8 cellular contexts compared by ENCODE assay signal in genomic region chr1:151993084-151993733, GRCh38. TPM values are rescaled to one million over a fixed set of nuclear protein-coding genes. Genes with fewer than 3 reads are reported as not detected.
A peak's percentile ranks its signal among the peaks of the same experiment; 100 is the strongest.
DNase-seq lines count a peak whose midpoint lies in the region; ATAC-seq and TF ChIP-seq lines count a peak whose summit lies in the region.

No MANE protein-coding gene starts in this region.

- TF ChIP-seq CTCF in glutamatergic neuron (IDR thresholded peaks at IDR 0.05; ENCODE audit: partially characterized antibody, unreplicated experiment) (no peak), retinal pigment epithelial cell (conservative IDR thresholded peaks at IDR 0.05; ENCODE audit: low read depth, low read length) (no peak), GM10266 (IDR thresholded peaks at IDR 0.05; ENCODE audit: control insufficient read depth, insufficient read depth, low read depth, missing control alignments) (no peak)

- peak overlapping the region; percentile 92 for H3K4me3 Mint-ChIP-seq in glutamatergic neuron (ENCODE audit: unreplicated experiment)

- peaks cover 6% of the 10 kb centered on the region for H3K4me1 Mint-ChIP-seq in glutamatergic neuron (ENCODE audit: low read depth, unreplicated experiment)

- peak overlapping the region; percentile 91 for H3K27ac Mint-ChIP-seq in glutamatergic neuron (ENCODE audit: unreplicated experiment)

- ATAC-seq in HG02840 (IDR thresholded peaks at IDR 0.05; ENCODE audit: low FRiP score, unreplicated experiment) (no peak), HG03139 (IDR thresholded peaks at IDR 0.05; ENCODE audit: unreplicated experiment) (no peak)

- no peaks in the 10 kb centered on the region for H3K36me3 Mint-ChIP-seq in glutamatergic neuron (ENCODE audit: unreplicated experiment)

- peaks cover 5% of the 10 kb centered on the region for H3K9me3 Mint-ChIP-seq in glutamatergic neuron (ENCODE audit: unreplicated experiment)

- H3K4me3 ChIP-seq in retinal pigment epithelial cell (ENCODE audit: low read length) = peak overlapping the region; percentile 78

- DNase-seq in Daoy (ENCODE audit: low read depth) (peak; percentile 65), NCI-H748 treated with DMSO at 0.1 percent for 48 hours (lab: John Stamatoyannopoulos, UW) (peak; percentile 48), glutamatergic neuron (peak; percentile 31), retinal pigment epithelial cell (ENCODE audit: low read depth) (no peak), GM10266 (ENCODE audit: extremely low spot score) (no peak)
- DNase-seq in activated T-helper 9 cell treated with anti-CD3 and anti-CD28 coated beads, Interleukin-2, amount 50 U/mL, for 16 hours (ENCODE audit: low read depth) = peak; percentile 9

- H3K27me3 Mint-ChIP-seq in glutamatergic neuron (ENCODE audit: unreplicated experiment) = peaks cover 10% of the 10 kb centered on the region

RNA-seq across cellular contexts. Expression of gene S100A10, which starts 0.5 kb away (rescaled TPM):
- total RNA-seq in Daoy (2014; rRNA removed; shearing (Covaris generic)) = 68.5 and 77.3 TPM in 2 replicates
- total RNA-seq in glutamatergic neuron (ENCODE audit: unreplicated experiment) = 245 TPM

RNA-seq across cellular contexts. Expression of gene S100A11, which starts 43.6 kb away (rescaled TPM):
- 289 and 308 TPM in 2 replicates for total RNA-seq in Daoy (2014; rRNA removed; shearing (Covaris generic))
- 45.1 TPM for total RNA-seq in glutamatergic neuron (ENCODE audit: unreplicated experiment)

Comparison
In these comparisons a context has a peak if more than half of its experiments do, and no peak if none do; other contexts are left out.
1. DNase-seq: peak in Daoy (single experiment), NCI-H748 treated with DMSO at 0.1 percent for 48 hours (single experiment), activated T-helper 9 cell treated with anti-CD3 and anti-CD28 coated beads, Interleukin-2, amount 50 U/mL, for 16 hours (single experiment) and glutamatergic neuron (single experiment); none in retinal pigment epithelial cell (single experiment) and GM10266 (single experiment).